16 cellular contexts compared by ENCODE assay signal in the genomic region with DNA sequence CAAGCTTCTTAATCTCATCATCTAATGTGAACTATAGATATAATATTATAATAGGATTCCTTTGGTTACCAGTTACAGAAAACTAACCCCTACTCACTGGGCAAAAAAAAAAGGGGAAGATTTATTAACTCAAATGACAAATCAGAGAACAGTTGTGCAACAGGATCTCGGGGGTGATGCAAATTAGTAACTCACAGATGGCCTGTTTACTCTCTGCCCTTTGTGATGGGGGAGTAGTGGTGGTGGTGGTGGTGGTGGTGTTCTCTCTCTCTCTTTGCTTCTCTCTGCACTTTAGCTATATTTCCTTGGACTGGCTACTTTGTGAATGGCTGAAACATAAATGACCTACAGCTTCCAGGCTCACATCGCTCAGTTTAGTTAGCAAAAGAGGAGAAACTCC. TPM values are rescaled to one million over a fixed set of nuclear protein-coding genes. Genes with fewer than 3 reads are reported as not detected.
DNase-seq lines count a peak whose midpoint lies in the region; ATAC-seq and TF ChIP-seq lines count a peak whose summit lies in the region.
"Had no signal": no experiment of that assay in that cellular context is flagged by ENCODE, and none has a peak within 500 bp of the region (broad histone marks: within the 10 kb centered on the region; RNA-seq: fewer than 3 reads in every experiment).

No MANE protein-coding gene starts in this region.

- 70 to 72% methylated on average over 2 of the region's 2 CpGs for WGBS in sigmoid colon, 2 donors

- H3K9me3 Mint-ChIP-seq in effector memory CD8-positive, alpha-beta T cell: no peaks in the 10 kb centered on the region
- H3K9me3 Mint-ChIP-seq: activated T-cell treated with anti-CD3 and anti-CD28 coated beads, Interleukin-2, amount 50 U/mL, for 24 hours; CD8-positive, alpha-beta memory T cell; mesothelial cell of epicardium had no signal

- peak overlapping the region in 1 of 2 donors; percentile 9 for H3K4me3 Mint-ChIP-seq in effector memory CD8-positive, alpha-beta T cell
- H3K4me3 Mint-ChIP-seq: activated T-cell treated with anti-CD3 and anti-CD28 coated beads, Interleukin-2, amount 50 U/mL, for 24 hours; mesothelial cell of epicardium had no signal

- intact Hi-C loops in sigmoid colon (cut with DNase I): no loop called here

- no peaks in the 10 kb centered on the region for H3K27me3 ChIP-seq in sigmoid colon

- H3K27ac ChIP-seq in sigmoid colon: peak overlapping the region; percentile 26 to 51 (median 44)

- TF ChIP-seq POLR2A in sigmoid colon (IDR thresholded peaks at IDR 0.05): no peak

- H3K27ac Mint-ChIP-seq in effector memory CD8-positive, alpha-beta T cell: peak overlapping the region; percentile 19 to 32
- H3K27ac Mint-ChIP-seq: activated T-cell treated with anti-CD3 and anti-CD28 coated beads, Interleukin-2, amount 50 U/mL, for 24 hours; mesothelial cell of epicardium had no signal

- ATAC-seq in effector memory CD8-positive, alpha-beta T cell (replicated peaks): no peak
- no peak for ATAC-seq in GM19463 (IDR thresholded peaks at IDR 0.05; ENCODE audit: unreplicated experiment)
- no peak for ATAC-seq in GM21723 (IDR thresholded peaks at IDR 0.05; ENCODE audit: unreplicated experiment)
- ATAC-seq: SK-N-SH treated with all-trans-retinoic acid at 6 μM for 48 hours had no signal

- no peaks in the 10 kb centered on the region for H3K9me3 ChIP-seq in sigmoid colon
- H3K9me3 ChIP-seq: prostate gland had no signal

- TF ChIP-seq EP300 in sigmoid colon (IDR thresholded peaks at IDR 0.05): no peak

- peaks cover 0 to 8% (median 0%) of the 10 kb centered on the region in 4 donors for H3K36me3 ChIP-seq in sigmoid colon
- H3K36me3 ChIP-seq: prostate gland had no signal

- TF ChIP-seq CTCF in sigmoid colon (IDR thresholded peaks at IDR 0.05): no peak

- H3K4me1 Mint-ChIP-seq in effector memory CD8-positive, alpha-beta T cell (ENCODE audit: low read depth in 2 of 2): peaks cover 64 to 69% of the 10 kb centered on the region in 2 donors

- no peaks in the 10 kb centered on the region for H3K27me3 Mint-ChIP-seq in effector memory CD8-positive, alpha-beta T cell
- H3K27me3 Mint-ChIP-seq: activated T-cell treated with anti-CD3 and anti-CD28 coated beads, Interleukin-2, amount 50 U/mL, for 24 hours; CD8-positive, alpha-beta memory T cell had no signal

- peaks cover 0 to 23% (median 15%) of the 10 kb centered on the region in 4 donors for H3K4me1 ChIP-seq in sigmoid colon

- DNase-seq in GF-D8 (lab: John Stamatoyannopoulos, UW) (peak; percentile 57), NOMO-1 treated with DMSO at 0.1 percent for 48 hours (lab: John Stamatoyannopoulos, UW; ENCODE audit: unreplicated experiment) (peak; percentile 73), sigmoid colon (no peak), NCI-H128 (lab: John Stamatoyannopoulos, UW; ENCODE audit: unreplicated experiment) (no peak), glomerular visceral epithelial cell (ENCODE audit: extremely low spot score) (no peak)
- no peak for DNase-seq in effector memory CD8-positive, alpha-beta T cell
- DNase-seq: activated CD4-positive, alpha-beta T cell treated with anti-CD3 and anti-CD28 coated beads for 1 hour; activated T-cell treated with anti-CD3 and anti-CD28 coated beads, Interleukin-2, amount 50 U/mL, for 24 hours; CD8-positive, alpha-beta memory T cell; MM.1S; NCI-H510A had no signal

- no peak overlapping the region for H3K4me3 ChIP-seq in sigmoid colon
- H3K4me3 ChIP-seq: prostate gland had no signal

- H3K36me3 Mint-ChIP-seq in effector memory CD8-positive, alpha-beta T cell (ENCODE audit: insufficient read depth): peaks cover 13% of the 10 kb centered on the region

RNA-seq across cellular contexts. Expression of a gene that starts 3.9 kb away (rescaled TPM):
- 100 to 1,000 TPM; 124 to 146 (median 136) TPM for total RNA-seq in sigmoid colon
- 10 to 100 TPM; 17.1 to 37.2 (median 24.7) TPM for polyA plus RNA-seq in sigmoid colon

RNA-seq across cellular contexts. Expression of a gene that starts 4.0 kb away (rescaled TPM):
- total RNA-seq in sigmoid colon: 1 to 10 TPM; 1.9 to 7.1 (median 3.6) TPM
- polyA plus RNA-seq in sigmoid colon: 1 to 10 TPM; 1.8 to 4.3 (median 2.1) TPM

RNA-seq across cellular contexts. Expression of a gene that starts 59.0 kb away (rescaled TPM):
- not detected for total RNA-seq in sigmoid colon
- polyA plus RNA-seq in sigmoid colon: not detected
- total RNA-seq: CD8-positive, alpha-beta memory T cell; mesothelial cell of epicardium had no signal
- polyA plus RNA-seq: CD8-positive, alpha-beta memory T cell had no signal

Comparison
In these comparisons a context has a peak if more than half of its experiments do, and no peak if none do; other contexts are left out.
1. DNase-seq: peak in GF-D8 (single experiment) and NOMO-1 treated with DMSO at 0.1 percent for 48 hours (single experiment); none in effector memory CD8-positive, alpha-beta T cell (0 of 3), sigmoid colon (single experiment), NCI-H128 (single experiment) and glomerular visceral epithelial cell (single experiment).